In the genomic region with DNA sequence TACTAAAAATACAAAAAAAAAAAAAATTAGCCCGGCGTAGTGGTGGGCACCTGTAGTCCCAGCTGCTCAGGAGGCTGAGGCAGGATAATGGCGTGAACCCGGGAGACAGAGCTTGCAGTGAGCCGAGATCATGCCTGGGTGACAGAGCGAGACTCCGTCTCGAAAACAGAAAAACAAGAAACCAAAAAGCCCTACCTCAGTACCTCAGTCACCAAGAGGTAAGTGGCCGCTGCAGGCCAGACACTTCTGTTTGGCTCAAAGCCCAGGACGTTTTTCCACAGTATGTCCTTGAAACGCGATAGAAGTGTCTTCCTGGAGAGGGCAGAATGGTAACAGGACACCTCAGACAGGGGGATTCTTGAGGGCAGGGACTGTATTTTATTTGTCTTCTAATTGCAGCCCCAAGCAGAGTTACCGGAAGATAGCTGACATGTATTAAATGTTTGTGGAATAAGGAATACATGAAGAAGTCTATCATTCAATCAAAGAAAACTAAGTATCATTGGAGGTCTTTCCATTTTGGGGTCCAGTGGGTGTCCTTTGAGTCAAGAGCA, we compare ENCODE assay signal across 1 cellular context.
TF ChIP-seq lines count a peak whose summit lies in the region.

No MANE protein-coding gene starts in this region.

TF ChIP-seq in GM23338, 12 proteins besides CTCF, POLR2A, EP300 and RAD21 (continued from another document):
- no peak for TF ChIP-seq ZNF462 (CRISPR knock-in tag; IDR thresholded peaks at IDR 0.05)
- no peak for TF ChIP-seq ZNF114 (CRISPR knock-in tag; IDR thresholded peaks at IDR 0.05)
- TF ChIP-seq CREB1 (CRISPR knock-in tag; IDR thresholded peaks at IDR 0.05; ENCODE audit: low read depth) = no peak
- no peak for TF ChIP-seq POLR2AphosphoS5 (IDR thresholded peaks at IDR 0.05; ENCODE audit: low read depth)
- no peak for TF ChIP-seq NANOG (IDR thresholded peaks at IDR 0.05; ENCODE audit: borderline replicate concordance)
- TF ChIP-seq, protein P1, sequence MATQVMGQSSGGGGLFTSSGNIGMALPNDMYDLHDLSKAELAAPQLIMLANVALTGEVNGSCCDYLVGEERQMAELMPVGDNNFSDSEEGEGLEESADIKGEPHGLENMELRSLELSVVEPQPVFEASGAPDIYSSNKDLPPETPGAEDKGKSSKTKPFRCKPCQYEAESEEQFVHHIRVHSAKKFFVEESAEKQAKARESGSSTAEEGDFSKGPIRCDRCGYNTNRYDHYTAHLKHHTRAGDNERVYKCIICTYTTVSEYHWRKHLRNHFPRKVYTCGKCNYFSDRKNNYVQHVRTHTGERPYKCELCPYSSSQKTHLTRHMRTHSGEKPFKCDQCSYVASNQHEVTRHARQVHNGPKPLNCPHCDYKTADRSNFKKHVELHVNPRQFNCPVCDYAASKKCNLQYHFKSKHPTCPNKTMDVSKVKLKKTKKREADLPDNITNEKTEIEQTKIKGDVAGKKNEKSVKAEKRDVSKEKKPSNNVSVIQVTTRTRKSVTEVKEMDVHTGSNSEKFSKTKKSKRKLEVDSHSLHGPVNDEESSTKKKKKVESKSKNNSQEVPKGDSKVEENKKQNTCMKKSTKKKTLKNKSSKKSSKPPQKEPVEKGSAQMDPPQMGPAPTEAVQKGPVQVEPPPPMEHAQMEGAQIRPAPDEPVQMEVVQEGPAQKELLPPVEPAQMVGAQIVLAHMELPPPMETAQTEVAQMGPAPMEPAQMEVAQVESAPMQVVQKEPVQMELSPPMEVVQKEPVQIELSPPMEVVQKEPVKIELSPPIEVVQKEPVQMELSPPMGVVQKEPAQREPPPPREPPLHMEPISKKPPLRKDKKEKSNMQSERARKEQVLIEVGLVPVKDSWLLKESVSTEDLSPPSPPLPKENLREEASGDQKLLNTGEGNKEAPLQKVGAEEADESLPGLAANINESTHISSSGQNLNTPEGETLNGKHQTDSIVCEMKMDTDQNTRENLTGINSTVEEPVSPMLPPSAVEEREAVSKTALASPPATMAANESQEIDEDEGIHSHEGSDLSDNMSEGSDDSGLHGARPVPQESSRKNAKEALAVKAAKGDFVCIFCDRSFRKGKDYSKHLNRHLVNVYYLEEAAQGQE (IDR thresholded peaks at IDR 0.05; ENCODE audit: unreplicated experiment) = no peak
- TF ChIP-seq EZH2phosphoT487 (IDR thresholded peaks at IDR 0.05; ENCODE audit: unreplicated experiment) = no peak
- TF ChIP-seq EZH2 (IDR thresholded peaks at IDR 0.05; ENCODE audit: low read depth, unreplicated experiment) = no peak
- no peak for TF ChIP-seq STAT1 (IDR thresholded peaks at IDR 0.05; ENCODE audit: unreplicated experiment)
- no peak for TF ChIP-seq ETS1 (IDR thresholded peaks at IDR 0.05)
- TF ChIP-seq ZNF331 (CRISPR knock-in tag; IDR thresholded peaks at IDR 0.05; ENCODE audit: low read depth) = no peak
